Comparison of ENCODE assay signal across 32 cellular contexts in the genomic region with DNA sequence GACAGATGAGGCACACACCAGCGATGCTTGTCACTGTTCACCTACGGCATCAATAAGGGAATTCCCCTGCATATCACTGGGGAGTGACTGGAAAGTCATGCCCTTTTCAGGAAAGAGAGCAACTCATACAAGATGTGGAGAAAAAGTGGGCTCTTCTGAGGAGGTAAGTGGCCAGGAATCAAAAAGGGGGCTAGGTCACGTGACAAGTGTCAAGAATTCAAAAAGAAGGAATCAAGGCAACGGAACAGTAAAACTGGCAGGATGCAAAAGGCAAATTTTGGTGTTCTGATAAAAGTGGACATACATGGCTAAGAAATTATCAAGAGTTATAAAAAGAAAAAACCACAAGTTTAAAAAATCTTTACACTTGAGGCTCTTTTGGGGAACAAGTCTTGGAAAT.
"Had no signal": no experiment of that assay in that cellular context is flagged by ENCODE, and none has a peak within 500 bp of the region (broad histone marks: within the 10 kb centered on the region; RNA-seq: fewer than 3 reads in every experiment).

No MANE protein-coding gene starts in this region.

- H3K27ac Mint-ChIP-seq: activated CD4-positive, alpha-beta memory T cell treated with anti-CD3 and anti-CD28 coated beads for 36 hours; activated CD8-positive, alpha-beta memory T cell treated with anti-CD3 and anti-CD28 coated beads, Interleukin-2, amount 10 ng/mL, durations not matched to agents 7 days and 5 days; activated CD8-positive, alpha-beta T cell treated with anti-CD3 and anti-CD28 coated beads, Interleukin-2, amount 10 ng/mL, durations not matched to agents 7 days and 5 days; activated naive CD4-positive, alpha-beta T cell treated with anti-CD3 and anti-CD28 coated beads for 36 hours; activated naive CD4-positive, alpha-beta T cell treated with anti-CD3 and anti-CD28 coated beads, Interleukin-2, amount 50 U/mL, for 24 hours; activated naive CD8-positive, alpha-beta T cell treated with anti-CD3 and anti-CD28 coated beads for 36 hours; activated naive CD8-positive, alpha-beta T cell treated with anti-CD3 and anti-CD28 coated beads, Interleukin-2, amount 50 U/mL, for 24 hours; activated T-helper 1 cell treated with anti-CD3 and anti-CD28 coated beads, Interleukin-12 subunit alpha, Interleukin-12 subunit beta, Interleukin-2, Interleukin-4 antibody, amounts not matched to agents 30 ng/mL and 10 ng/mL and 1 ng/mL, durations not matched to agents 14 hours and 24 hours and 36 hours; activated T-helper 2 cell treated with anti-CD3 and anti-CD28 coated beads, Interferon-gamma antibody, Interleukin-2, Interleukin-4, amounts not matched to agents 10 μg/mL and 5 μg/mL and 100 μg/mL, durations not matched to agents 14 hours and 24 hours and 36 hours; effector memory CD8-positive, alpha-beta T cell; WTC11 had no signal

- H3K36me3 Mint-ChIP-seq: activated CD4-positive, alpha-beta memory T cell treated with anti-CD3 and anti-CD28 coated beads for 36 hours; activated CD8-positive, alpha-beta memory T cell treated with anti-CD3 and anti-CD28 coated beads, Interleukin-2, amount 10 ng/mL, durations not matched to agents 7 days and 5 days; activated naive CD8-positive, alpha-beta T cell treated with anti-CD3 and anti-CD28 coated beads for 36 hours; WTC11 had no signal

- H3K4me3 Mint-ChIP-seq: activated CD4-positive, alpha-beta memory T cell treated with anti-CD3 and anti-CD28 coated beads for 36 hours; activated CD8-positive, alpha-beta memory T cell treated with anti-CD3 and anti-CD28 coated beads, Interleukin-2, amount 10 ng/mL, durations not matched to agents 7 days and 5 days; activated CD8-positive, alpha-beta T cell treated with anti-CD3 and anti-CD28 coated beads, Interleukin-2, amount 10 ng/mL, durations not matched to agents 7 days and 5 days; activated naive CD4-positive, alpha-beta T cell treated with anti-CD3 and anti-CD28 coated beads for 36 hours; activated naive CD4-positive, alpha-beta T cell treated with anti-CD3 and anti-CD28 coated beads, Interleukin-2, amount 50 U/mL, for 24 hours; activated naive CD8-positive, alpha-beta T cell treated with anti-CD3 and anti-CD28 coated beads for 36 hours; activated naive CD8-positive, alpha-beta T cell treated with anti-CD3 and anti-CD28 coated beads, Interleukin-2, amount 50 U/mL, for 24 hours; activated T-helper 1 cell treated with anti-CD3 and anti-CD28 coated beads, Interleukin-12 subunit alpha, Interleukin-12 subunit beta, Interleukin-2, Interleukin-4 antibody, amounts not matched to agents 30 ng/mL and 10 ng/mL and 1 ng/mL, durations not matched to agents 14 hours and 24 hours and 36 hours; effector memory CD8-positive, alpha-beta T cell; WTC11 had no signal

- H3K27me3 Mint-ChIP-seq: activated naive CD4-positive, alpha-beta T cell treated with anti-CD3 and anti-CD28 coated beads, Interleukin-2, amount 50 U/mL, for 24 hours; activated naive CD8-positive, alpha-beta T cell treated with anti-CD3 and anti-CD28 coated beads for 36 hours had no signal

- H3K4me1 ChIP-seq: adrenal gland, body of pancreas, esophagus squamous epithelium, gastroesophageal sphincter, heart right ventricle had no signal

- H3K4me1 Mint-ChIP-seq: activated CD8-positive, alpha-beta memory T cell treated with anti-CD3 and anti-CD28 coated beads, Interleukin-2, amount 10 ng/mL, durations not matched to agents 7 days and 5 days; activated naive CD4-positive, alpha-beta T cell treated with anti-CD3 and anti-CD28 coated beads, Interleukin-2, amount 50 U/mL, for 24 hours had no signal

- H3K27ac ChIP-seq: adrenal gland, body of pancreas, epithelial cell of prostate, esophagus squamous epithelium, gastroesophageal sphincter, heart right ventricle, VCaP had no signal

- H3K36me3 ChIP-seq: adrenal gland, gastroesophageal sphincter, heart right ventricle had no signal

- H3K27me3 ChIP-seq: adrenal gland, body of pancreas had no signal

- DNase-seq: activated CD4-positive, alpha-beta memory T cell treated with anti-CD3 and anti-CD28 coated beads for 36 hours; activated CD4-positive, alpha-beta T cell treated with anti-CD3 and anti-CD28 coated beads for 1 hour; activated CD4-positive, alpha-beta T cell treated with anti-CD3 and anti-CD28 coated beads for 48 hours; activated CD8-positive, alpha-beta memory T cell treated with anti-CD3 and anti-CD28 coated beads, Interleukin-2, amount 10 ng/mL, durations not matched to agents 7 days and 5 days; activated CD8-positive, alpha-beta memory T cell treated with anti-CD3 and anti-CD28 coated beads, Interleukin-2, amount 50 U/mL, for 4 hours; activated CD8-positive, alpha-beta T cell treated with anti-CD3 and anti-CD28 coated beads, Interleukin-2, amount 10 ng/mL, durations not matched to agents 7 days and 5 days; activated effector memory CD4-positive, alpha-beta T cell treated with anti-CD3 and anti-CD28 coated beads, Interleukin-2, amount 50 U/mL, for 16 hours; activated naive CD4-positive, alpha-beta T cell treated with anti-CD3 and anti-CD28 coated beads for 36 hours; activated naive CD8-positive, alpha-beta T cell treated with anti-CD3 and anti-CD28 coated beads for 36 hours; activated naive CD8-positive, alpha-beta T cell treated with anti-CD3 and anti-CD28 coated beads, Interleukin-2, amount 50 U/mL, for 24 hours; activated T-cell treated with anti-CD3 and anti-CD28 coated beads, Interleukin-2, amount 50 U/mL, for 1 hour; activated T-cell treated with anti-CD3 and anti-CD28 coated beads, Interleukin-2, amount 50 U/mL, for 48 hours; adrenal gland; amygdala; aorta; body of pancreas; caudate nucleus; cortex of kidney; dermis blood vessel endothelial cell; effector CD4-positive, alpha-beta T cell; effector memory CD8-positive, alpha-beta T cell; esophagus squamous epithelium; foreskin melanocyte; heart right ventricle; T-helper 2 cell had no signal

- H3K4me3 ChIP-seq: adrenal gland, body of pancreas, esophagus squamous epithelium, gastroesophageal sphincter, heart right ventricle had no signal

- ATAC-seq: activated CD8-positive, alpha-beta memory T cell treated with anti-CD3 and anti-CD28 coated beads, Interleukin-2, amount 10 ng/mL, durations not matched to agents 7 days and 5 days; activated CD8-positive, alpha-beta T cell treated with anti-CD3 and anti-CD28 coated beads, Interleukin-2, amount 10 ng/mL, durations not matched to agents 7 days and 5 days; activated naive CD8-positive, alpha-beta T cell treated with anti-CD3 and anti-CD28 coated beads, Interleukin-2, amount 50 U/mL, for 24 hours; body of pancreas; effector memory CD8-positive, alpha-beta T cell; gastroesophageal sphincter; heart right ventricle; WTC11 had no signal

- H3K9me3 Mint-ChIP-seq: activated CD4-positive, alpha-beta memory T cell treated with anti-CD3 and anti-CD28 coated beads for 36 hours; activated naive CD4-positive, alpha-beta T cell treated with anti-CD3 and anti-CD28 coated beads for 36 hours; activated naive CD4-positive, alpha-beta T cell treated with anti-CD3 and anti-CD28 coated beads, Interleukin-2, amount 50 U/mL, for 24 hours; activated naive CD8-positive, alpha-beta T cell treated with anti-CD3 and anti-CD28 coated beads for 36 hours; activated naive CD8-positive, alpha-beta T cell treated with anti-CD3 and anti-CD28 coated beads, Interleukin-2, amount 50 U/mL, for 24 hours; activated T-helper 1 cell treated with anti-CD3 and anti-CD28 coated beads, Interleukin-12 subunit alpha, Interleukin-12 subunit beta, Interleukin-2, Interleukin-4 antibody, amounts not matched to agents 30 ng/mL and 10 ng/mL and 1 ng/mL, durations not matched to agents 14 hours and 24 hours and 36 hours; activated T-helper 2 cell treated with anti-CD3 and anti-CD28 coated beads, Interferon-gamma antibody, Interleukin-2, Interleukin-4, amounts not matched to agents 10 μg/mL and 5 μg/mL and 100 μg/mL, durations not matched to agents 14 hours and 24 hours and 36 hours; effector memory CD8-positive, alpha-beta T cell; WTC11 had no signal
